In genomic region chr17:49548506-49549310, GRCh38 we compare ENCODE assay signal across 9 cellular contexts. TPM values are rescaled to one million over a fixed set of nuclear protein-coding genes. Genes with fewer than 3 reads are reported as not detected.
DNase-seq lines count a peak whose midpoint lies in the region; ATAC-seq and TF ChIP-seq lines count a peak whose summit lies in the region.
"Had no signal": no experiment of that assay in that cellular context is flagged by ENCODE, and none has a peak within 500 bp of the region (broad histone marks: within the 10 kb centered on the region; RNA-seq: fewer than 3 reads in every experiment).

No MANE protein-coding gene starts in this region.

- 77 to 80% methylated on average over 8 of the region's 8 CpGs for WGBS in heart right ventricle, 2 donors
- 75 to 78% methylated on average over 3 to 8 of the region's 8 CpGs for WGBS in upper lobe of left lung, 2 donors

- TF ChIP-seq CTCF in GM12873 (IDR thresholded peaks at IDR 0.05; ENCODE audit: insufficient read depth, low read depth, low read length, missing control alignments): peak; percentile 58
- peak; percentile 20 to 73 (median 63) for TF ChIP-seq CTCF in heart right ventricle (IDR thresholded peaks at IDR 0.05)
- TF ChIP-seq CTCF in upper lobe of left lung (IDR thresholded peaks at IDR 0.05): peak in 5 of 6 experiments; percentile 26 to 54 (median 28)

- peak overlapping the region in 2 of 10 donors; percentile 40 to 65 for H3K27ac ChIP-seq in heart right ventricle
- no peak overlapping the region for H3K27ac ChIP-seq in upper lobe of left lung

- intact Hi-C loops in heart right ventricle (cut with DNase I): loop anchor here in 9 of 10 donors (2.0 to 5.0 kb wide), 5 partner anchors 51 to 114 kb away; partner anchors contain the start of gene NGFR (in 2 of the 9)

- H3K4me1 ChIP-seq in heart right ventricle: peaks cover 0 to 23% (median 0%) of the 10 kb centered on the region in 9 donors
- no peaks in the 10 kb centered on the region for H3K4me1 ChIP-seq in upper lobe of left lung

- TF ChIP-seq POLR2A in upper lobe of left lung (IDR thresholded peaks at IDR 0.05): no peak

- H3K36me3 ChIP-seq in heart right ventricle (no peaks in the 10 kb centered on the region), upper lobe of left lung (no peaks in the 10 kb centered on the region)

- peak; percentile 43 to 78 (median 70) for ATAC-seq in heart right ventricle
- ATAC-seq in upper lobe of left lung (ENCODE audit: low FRiP score in 2 of 2): peak in 1 of 2 donors; percentile 55
- no peak for ATAC-seq in GM18502 (IDR thresholded peaks at IDR 0.05; ENCODE audit: poor library complexity, unreplicated experiment)

- H3K9me3 ChIP-seq in heart right ventricle: peaks cover 0 to 4% (median 0%) of the 10 kb centered on the region in 11 donors
- H3K9me3 ChIP-seq in upper lobe of left lung: no peaks in the 10 kb centered on the region

- DNase-seq in A172 (ENCODE audit: low spot score): peak; percentile 34
- peak; percentile 47 for DNase-seq in UCSD-AML1 (lab: John Stamatoyannopoulos, UW; ENCODE audit: unreplicated experiment)
- peak in 1 of 2 donors; percentile 64 for DNase-seq in heart right ventricle
- no peak for DNase-seq in upper lobe of left lung
- DNase-seq in foreskin melanocyte: no peak
- DNase-seq in NCI-H2081 treated with DMSO at 0.1 percent for 48 hours (lab: John Stamatoyannopoulos, UW): no peak
- DNase-seq: activated T-cell treated with anti-CD3 and anti-CD28 coated beads, Interleukin-2, amount 50 U/mL, for 72 hours had no signal

- H3K27me3 ChIP-seq in heart right ventricle (peaks cover 0 to 18% (median 0%) of the 10 kb centered on the region in 7 donors), upper lobe of left lung (no peaks in the 10 kb centered on the region)

- TF ChIP-seq EP300 in upper lobe of left lung (IDR thresholded peaks at IDR 0.05): no peak

- H3K4me3 ChIP-seq in heart right ventricle (no peak overlapping the region), upper lobe of left lung (no peak overlapping the region)

RNA-seq across cellular contexts. Expression of gene NXPH3, which starts 27.0 kb away (rescaled TPM):
- 0.12 and 0.24 TPM in 2 replicates for total RNA-seq in A172 (2014; rRNA removed; shearing (Covaris generic))
- 1 to 10 TPM; 2.2 to 4.4 (median 3.2) TPM for total RNA-seq in heart right ventricle
- 1 to 10 TPM; 2.3 to 5.9 TPM for polyA plus RNA-seq in heart right ventricle
- total RNA-seq in upper lobe of left lung: 1 to 10 TPM; 1.2 to 6.6 (median 4.6) TPM

RNA-seq across cellular contexts. Expression of gene NGFR, which starts 53.6 kb away (rescaled TPM):
- total RNA-seq in A172 (2014; rRNA removed; shearing (Covaris generic)): 1.8 and 2.3 TPM in 2 replicates
- total RNA-seq in heart right ventricle (10 to 100 TPM in 4 of 10 donors, 1 to 10 TPM in 6; 1.8 to 22.9 (median 2.7) TPM), upper lobe of left lung (1 to 10 TPM; 1.3 to 2.9 (median 2.2) TPM)
- 1 to 10 TPM; 6.4 to 7.2 TPM for polyA plus RNA-seq in heart right ventricle

Comparison
In these comparisons a context has a peak if more than half of its experiments do, and no peak if none do; other contexts are left out.
1. DNase-seq: peak in A172 (single experiment) and UCSD-AML1 (single experiment); none in upper lobe of left lung (0 of 2), foreskin melanocyte (single experiment) and NCI-H2081 treated with DMSO at 0.1 percent for 48 hours (single experiment).
2. Peak in every context shown above with its lines, with median percentiles within 50 percentile points of each other: CTCF ChIP-seq.